In the genomic region with DNA sequence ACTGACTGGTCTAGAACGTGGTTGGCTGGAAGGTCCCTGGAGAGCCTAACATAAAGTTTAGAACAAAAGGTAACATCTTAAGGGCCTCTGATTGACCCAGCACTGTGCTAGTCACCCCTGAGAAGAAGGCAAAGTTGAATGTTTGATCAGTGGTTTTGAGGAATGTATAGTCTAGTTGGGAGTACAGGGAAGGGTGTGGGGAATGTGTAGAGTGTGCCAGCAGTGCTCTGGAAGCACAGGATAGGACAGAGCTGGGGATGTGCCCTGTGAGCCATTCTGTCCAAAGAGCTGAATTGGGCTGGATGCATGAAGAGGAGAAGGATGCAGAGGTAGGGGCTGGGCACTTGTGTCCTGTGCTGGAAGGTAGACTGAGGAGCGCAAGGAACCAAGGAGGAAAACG, we compare ENCODE assay signal across 27 cellular contexts.
"Had no signal": no experiment of that assay in that cellular context is flagged by ENCODE, and none has a peak within 500 bp of the region (broad histone marks: within the 10 kb centered on the region; RNA-seq: fewer than 3 reads in every experiment).

No MANE protein-coding gene starts in this region.

- H3K9me3 Mint-ChIP-seq: mesothelial cell of epicardium; naive thymus-derived CD4-positive, alpha-beta T cell; nephron; neural progenitor cell; stimulated activated naive B cell treated with anti-CD40 and anti-IgM and Interleukin-4, amounts not matched to agents 10 μg/mL and 1 μg/mL and 100 μg/mL, for 72 hours; stimulated activated naive CD8-positive, alpha-beta T cell treated with anti-CD3 and anti-CD28 coated beads, Interleukin-15, Interleukin-2, amounts not matched to agents 100 ng/mL and 50 ng/mL, for 24 hours had no signal

- ATAC-seq: heart right ventricle; left colon; left ventricle myocardium superior; naive thymus-derived CD4-positive, alpha-beta T cell; psoas muscle; right cardiac atrium; stimulated activated naive B cell treated with anti-CD40 and anti-IgM and Interleukin-4, amounts not matched to agents 10 μg/mL and 1 μg/mL and 100 μg/mL, for 72 hours had no signal

- H3K36me3 Mint-ChIP-seq: mesothelial cell of epicardium; neural progenitor cell; stimulated activated naive B cell treated with anti-CD40 and anti-IgM and Interleukin-4, amounts not matched to agents 10 μg/mL and 1 μg/mL and 100 μg/mL, for 72 hours had no signal

- H3K4me2 ChIP-seq: neural progenitor cell had no signal

- H3K4me3 Mint-ChIP-seq: mesothelial cell of epicardium; naive thymus-derived CD4-positive, alpha-beta T cell; nephron; neural progenitor cell; stimulated activated naive B cell treated with anti-CD40 and anti-IgM and Interleukin-4, amounts not matched to agents 10 μg/mL and 1 μg/mL and 100 μg/mL, for 72 hours; stimulated activated naive CD8-positive, alpha-beta T cell treated with anti-CD3 and anti-CD28 coated beads, Interleukin-15, Interleukin-2, amounts not matched to agents 100 ng/mL and 50 ng/mL, for 24 hours had no signal

- H3K36me3 ChIP-seq: esophagus squamous epithelium, heart right ventricle, neural progenitor cell, ovary, sigmoid colon, suprapubic skin, transverse colon had no signal

- H3K27me3 ChIP-seq: esophagus squamous epithelium, neural progenitor cell, ovary, sigmoid colon, suprapubic skin, transverse colon had no signal

- H3K27ac ChIP-seq: coronary artery, esophagus squamous epithelium, heart right ventricle, neural progenitor cell, ovary, psoas muscle, sigmoid colon, suprapubic skin, transverse colon had no signal

- H3K27ac Mint-ChIP-seq: mesothelial cell of epicardium; nephron; neural progenitor cell; stimulated activated naive B cell treated with anti-CD40 and anti-IgM and Interleukin-4, amounts not matched to agents 10 μg/mL and 1 μg/mL and 100 μg/mL, for 72 hours; stimulated activated naive CD8-positive, alpha-beta T cell treated with anti-CD3 and anti-CD28 coated beads, Interleukin-15, Interleukin-2, amounts not matched to agents 100 ng/mL and 50 ng/mL, for 24 hours had no signal

- H3K4me1 ChIP-seq: esophagus squamous epithelium, heart right ventricle, neural progenitor cell, psoas muscle, sigmoid colon, suprapubic skin, transverse colon had no signal

- H2AFZ ChIP-seq: neural progenitor cell had no signal

- H3K27me3 Mint-ChIP-seq: stimulated activated naive CD8-positive, alpha-beta T cell treated with anti-CD3 and anti-CD28 coated beads, Interleukin-15, Interleukin-2, amounts not matched to agents 100 ng/mL and 50 ng/mL, for 24 hours had no signal

- H3K4me1 Mint-ChIP-seq: mesothelial cell of epicardium; nephron; neural progenitor cell; stimulated activated naive B cell treated with anti-CD40 and anti-IgM and Interleukin-4, amounts not matched to agents 10 μg/mL and 1 μg/mL and 100 μg/mL, for 72 hours had no signal

- H3K4me3 ChIP-seq: coronary artery, esophagus squamous epithelium, heart right ventricle, neural progenitor cell, ovary, psoas muscle, sigmoid colon, suprapubic skin, transverse colon had no signal

- H3K9me3 ChIP-seq: esophagus squamous epithelium, heart right ventricle, ovary, psoas muscle, sigmoid colon, suprapubic skin, transverse colon had no signal

- DNase-seq: dermis blood vessel endothelial cell; effector memory CD4-positive, alpha-beta T cell; erythroblast; esophagus squamous epithelium; foreskin melanocyte; glutamatergic neuron; heart right ventricle; hippocampal formation; left colon; left ventricle myocardium superior; mesenchymal stem cell; naive thymus-derived CD4-positive, alpha-beta T cell; ovary; posterior cingulate gyrus; psoas muscle; right cardiac atrium; sigmoid colon; stimulated activated CD4-positive, alpha-beta T cell treated with anti-CD3 and anti-CD28 coated beads, Interleukin-2, amount 100 ng/mL, for 24 hours; stimulated activated CD4-positive, alpha-beta T cell treated with anti-CD3 and anti-CD28 coated beads, Interleukin-4, amount 100 ng/mL, for 24 hours; stimulated activated naive B cell treated with anti-CD40 and anti-IgM and Interleukin-4, amounts not matched to agents 10 μg/mL and 1 μg/mL and 100 μg/mL, for 72 hours; transverse colon had no signal

- H3K9ac ChIP-seq: neural progenitor cell had no signal
